Comparison of ENCODE assay signal across 9 cellular contexts in the genomic region with DNA sequence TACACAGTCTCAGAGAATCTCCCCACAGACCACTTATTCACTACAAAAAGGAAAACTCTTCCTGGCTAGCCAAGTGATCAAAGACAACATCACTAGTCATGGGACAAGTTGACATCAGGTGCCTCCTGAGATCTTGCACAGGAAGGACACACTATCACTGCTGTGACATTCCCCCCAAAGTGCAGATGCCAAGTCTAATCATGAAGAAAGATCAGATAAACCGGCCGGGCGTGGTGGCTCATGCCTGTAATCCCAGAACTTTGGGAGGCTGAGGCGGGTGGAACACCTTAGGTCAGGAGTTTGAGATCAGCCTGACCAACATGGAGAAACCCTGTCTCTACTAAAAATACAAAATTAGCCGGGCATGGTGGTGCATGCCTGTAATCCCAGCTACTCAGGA. TPM values are rescaled to one million over a fixed set of nuclear protein-coding genes. Genes with fewer than 3 reads are reported as not detected.
"Had no signal": no experiment of that assay in that cellular context is flagged by ENCODE, and none has a peak within 500 bp of the region (broad histone marks: within the 10 kb centered on the region; RNA-seq: fewer than 3 reads in every experiment).

No MANE protein-coding gene starts in this region.

RNA-seq across cellular contexts. Expression of gene ZNF114, which starts 39.9 kb away (rescaled TPM):
- total RNA-seq: activated CD4-positive, alpha-beta T cell treated with anti-CD3 and anti-CD28 coated beads, Interleukin-2, amount 10 ng/mL, durations not matched to agents 7 days and 5 days; T-helper 17 cell had no signal

RNA-seq across cellular contexts. Expression of gene SYNGR4, which starts 54.4 kb away (rescaled TPM):
- total RNA-seq: activated CD4-positive, alpha-beta T cell treated with anti-CD3 and anti-CD28 coated beads, Interleukin-2, amount 10 ng/mL, durations not matched to agents 7 days and 5 days; activated CD8-positive, alpha-beta T cell treated with anti-CD3 and anti-CD28 coated beads, Interleukin-2, amount 10 ng/mL, durations not matched to agents 7 days and 5 days; activated T-helper 2 cell treated with anti-CD3 and anti-CD28 coated beads, Interferon-gamma antibody, Interleukin-2, Interleukin-4, amounts not matched to agents 10 μg/mL and 5 μg/mL and 100 μg/mL, durations not matched to agents 14 hours and 24 hours and 36 hours; astrocyte; Right ventricle myocardium inferior; SK-MEL-5; T-cell; T-helper 17 cell; WTC11 had no signal
